ENCODE assay signal across 9 cellular contexts in genomic region chr1:147539122-147539575, GRCh38. TPM values are rescaled to one million over a fixed set of nuclear protein-coding genes. Genes with fewer than 3 reads are reported as not detected.
DNase-seq lines count a peak whose midpoint lies in the region; ATAC-seq, FAIRE-seq and TF ChIP-seq lines count a peak whose summit lies in the region.
"Had no signal": no experiment of that assay in that cellular context is flagged by ENCODE, and none has a peak within 500 bp of the region (broad histone marks: within the 10 kb centered on the region; RNA-seq: fewer than 3 reads in every experiment).

No MANE protein-coding gene starts in this region.

- H3K4me3 ChIP-seq in AG09309 (ENCODE audit: control insufficient read depth, low read depth, low read length) (no peak overlapping the region), brain microvascular endothelial cell (ENCODE audit: low read depth, low read length) (no peak overlapping the region), prostate gland (no peak overlapping the region)

- H3K4me3 Mint-ChIP-seq in naive thymus-derived CD8-positive, alpha-beta T cell, result no peak overlapping the region

- H3K27me3 Mint-ChIP-seq in naive thymus-derived CD8-positive, alpha-beta T cell, result no peaks in the 10 kb centered on the region

- in situ Hi-C loops in brain microvascular endothelial cell (cut with HindIII; ENCODE audit: low pct_ligation_motif_present, low sequenced_read_pairs), result no loop called here

- no peak for FAIRE-seq in HTR-8/SVneo (lab: Jason Lieb, UNC)

- H3K9me3 ChIP-seq in prostate gland, result no peaks in the 10 kb centered on the region

- H3K27me3 ChIP-seq in brain microvascular endothelial cell (replicated peaks) (no peaks in the 10 kb centered on the region), prostate gland (replicated peaks; ENCODE audit: insufficient read depth) (no peaks in the 10 kb centered on the region)

- no peaks in the 10 kb centered on the region for H3K36me3 Mint-ChIP-seq in naive thymus-derived CD8-positive, alpha-beta T cell

- intact Hi-C loops in prostate gland (cut with DNase I), result no loop called here

- POLR2A ChIA-PET in HEK293T (lab: Yijun Ruan, JAX), result interaction anchor here (0.7 to 4.8 kb wide), 3 partner anchors 60 to 71 kb away, joined by 3 to 92 read pairs (median 4); no protein-coding TSS in a partner anchor
- POLR2A ChIA-PET in naive thymus-derived CD8-positive, alpha-beta T cell (lab: Charles Lee), result interaction anchor here (3.6 kb wide), 1 partner anchor 10 kb away, joined by 18 read pairs; no protein-coding TSS in a partner anchor

- H3K4me1 Mint-ChIP-seq in naive thymus-derived CD8-positive, alpha-beta T cell, result peaks cover 0 to 22% (median 9%) of the 10 kb centered on the region in 4 donors

- H3K36me3 ChIP-seq in brain microvascular endothelial cell (replicated peaks), result no peaks in the 10 kb centered on the region
- no peaks in the 10 kb centered on the region for H3K36me3 ChIP-seq in prostate gland

- no peak for TF ChIP-seq POLR2A in prostate gland (IDR thresholded peaks at IDR 0.05)

- WGBS in prostate gland, result 70% methylated on average over 4 of the region's 4 CpGs

- H3K4me1 ChIP-seq in prostate gland (replicated peaks), result no peaks in the 10 kb centered on the region

- TF ChIP-seq CTCF in AG09309 (IDR thresholded peaks at IDR 0.05; ENCODE audit: control insufficient read depth, insufficient read depth, low read depth, low read length, missing control alignments) (no peak), brain microvascular endothelial cell (IDR thresholded peaks at IDR 0.05; ENCODE audit: low read depth, low read length, missing control alignments) (no peak), prostate gland (IDR thresholded peaks at IDR 0.05) (no peak)

- DNase-seq in AG09309 (ENCODE audit: low read depth), result peak; percentile 91
- DNase-seq in HTR-8/SVneo (ENCODE audit: insufficient read length, low spot score), result peak; percentile 59
- DNase-seq in brain microvascular endothelial cell, result peak; percentile 94
- peak; percentile 87 for DNase-seq in myocyte (ENCODE audit: low read depth)
- DNase-seq in prostate gland (ENCODE audit: low spot score), result no peak
- DNase-seq in HEK293T (ENCODE audit: extremely low spot score), result no peak
- no peak for DNase-seq in naive thymus-derived CD8-positive, alpha-beta T cell
- DNase-seq in superior temporal gyrus (ENCODE audit: extremely low spot score), result no peak
- DNase-seq: RPMI8226 had no signal

- ATAC-seq in naive thymus-derived CD8-positive, alpha-beta T cell, result no peak

- CTCF ChIA-PET in HEK293T (lab: Yijun Ruan, JAX), result no interaction called here

- no peak overlapping the region for H3K27ac Mint-ChIP-seq in naive thymus-derived CD8-positive, alpha-beta T cell

- H3K9me3 Mint-ChIP-seq in naive thymus-derived CD8-positive, alpha-beta T cell, result no peaks in the 10 kb centered on the region

- H3K27ac ChIP-seq in brain microvascular endothelial cell (peak overlapping the region; percentile 58), prostate gland (peak overlapping the region in 1 of 2 donors; percentile 97)

TF ChIP-seq in HEK293T, 16 proteins besides CTCF, POLR2A, EP300 and RAD21:
- TF ChIP-seq L3MBTL2 (conservative IDR thresholded peaks at IDR 0.05) (no peak), HDGF (IDR thresholded peaks at IDR 0.05; ENCODE audit: borderline replicate concordance) (no peak), LEF1 (IDR thresholded peaks at IDR 0.05; ENCODE audit: borderline replicate concordance) (no peak), FOXA1 (IDR thresholded peaks at IDR 0.05) (no peak)

RNA-seq across cellular contexts. Expression of gene BCL9, which starts 2.2 kb away (rescaled TPM):
- 3.5 and 7.3 TPM in 2 replicates for total RNA-seq in myocyte
- 6.3 TPM for polyA plus RNA-seq in myocyte (2012)
- total RNA-seq in prostate gland, result 10 to 100 TPM; 28.2 to 32.0 TPM
- 10 to 100 TPM; 15.9 to 20.4 TPM for total RNA-seq in naive thymus-derived CD8-positive, alpha-beta T cell
- polyA plus RNA-seq in naive thymus-derived CD8-positive, alpha-beta T cell, result 1 to 10 TPM; 2.9 to 8.9 (median 8.5) TPM

Comparison
In these comparisons a context has a peak if more than half of its experiments do, and no peak if none do; other contexts are left out.
1. DNase-seq: peak in AG09309 (single experiment), HTR-8/SVneo (single experiment), brain microvascular endothelial cell (single experiment) and myocyte (single experiment); none in prostate gland (single experiment), HEK293T (single experiment), naive thymus-derived CD8-positive, alpha-beta T cell (0 of 10) and superior temporal gyrus (single experiment).